ENCODE assay signal across 22 cellular contexts in genomic region chr6:160129886-160130615, GRCh38. TPM values are rescaled to one million over a fixed set of nuclear protein-coding genes. Genes with fewer than 3 reads are reported as not detected.
"Had no signal": no experiment of that assay in that cellular context is flagged by ENCODE, and none has a peak within 500 bp of the region (broad histone marks: within the 10 kb centered on the region; RNA-seq: fewer than 3 reads in every experiment).

No MANE protein-coding gene starts in this region.

- H3K9me3 Mint-ChIP-seq: activated naive CD4-positive, alpha-beta T cell treated with anti-CD3 and anti-CD28 coated beads, Interleukin-2, amount 50 U/mL, for 72 hours; immature natural killer cell; memory B cell; naive B cell; stimulated activated naive CD8-positive, alpha-beta T cell treated with anti-CD3 and anti-CD28 coated beads, Interleukin-15, Interleukin-2, amounts not matched to agents 100 ng/mL and 50 ng/mL, for 24 hours had no signal

- H3K4me1 ChIP-seq: adrenal gland, breast epithelium, esophagus squamous epithelium, left ventricle myocardium inferior, parathyroid adenoma had no signal

- ATAC-seq: mucosa of descending colon had no signal

- H3K27ac ChIP-seq: adrenal gland, breast epithelium, esophagus squamous epithelium, left ventricle myocardium inferior, parathyroid adenoma, SK-N-MC had no signal

- H3K36me3 Mint-ChIP-seq: memory B cell, naive B cell had no signal

- H3K36me3 ChIP-seq: adrenal gland, breast epithelium, esophagus squamous epithelium, left ventricle myocardium inferior had no signal

- H3K9me3 ChIP-seq: adrenal gland, breast epithelium, esophagus squamous epithelium, left ventricle myocardium inferior, mucosa of descending colon had no signal

- DNase-seq: activated CD4-positive, alpha-beta T cell treated with anti-CD3 and anti-CD28 coated beads, Interleukin-2, amount 50 U/mL, for 1 hour; activated CD4-positive, CD25-positive, alpha-beta regulatory T cell; cerebellar nuclear complex; effector CD8-positive, alpha-beta T cell; esophagus squamous epithelium; immature natural killer cell; kidney glomerular epithelial cell; left ventricle myocardium inferior; mucosa of descending colon; naive B cell; stimulated activated CD4-positive, alpha-beta T cell treated with anti-CD3 and anti-CD28 coated beads, Interleukin-12 subunit alpha, Interleukin-12 subunit beta, amount 100 ng/mL, for 4 hours; T-helper 1 cell; T-helper 9 cell; trophoblast cell had no signal

- H3K4me3 ChIP-seq: adrenal gland, breast epithelium, esophagus squamous epithelium, left ventricle myocardium inferior, mucosa of descending colon, SK-N-MC had no signal

- H3K27ac Mint-ChIP-seq: memory B cell had no signal

- H3K4me3 Mint-ChIP-seq: memory B cell; naive B cell; stimulated activated naive CD8-positive, alpha-beta T cell treated with anti-CD3 and anti-CD28 coated beads, Interleukin-15, Interleukin-2, amounts not matched to agents 100 ng/mL and 50 ng/mL, for 24 hours had no signal

- H3K27me3 ChIP-seq: adrenal gland, breast epithelium, esophagus squamous epithelium had no signal

- H3K4me1 Mint-ChIP-seq: immature natural killer cell, memory B cell had no signal

- H3K27me3 Mint-ChIP-seq: memory B cell; stimulated activated naive CD8-positive, alpha-beta T cell treated with anti-CD3 and anti-CD28 coated beads, Interleukin-15, Interleukin-2, amounts not matched to agents 100 ng/mL and 50 ng/mL, for 24 hours had no signal

RNA-seq across cellular contexts. Expression of gene SLC22A1, which starts 8.4 kb away (rescaled TPM):
- total RNA-seq: temporal lobe had no signal
